Comparison of ENCODE assay signal across 1 cellular context in the genomic region with DNA sequence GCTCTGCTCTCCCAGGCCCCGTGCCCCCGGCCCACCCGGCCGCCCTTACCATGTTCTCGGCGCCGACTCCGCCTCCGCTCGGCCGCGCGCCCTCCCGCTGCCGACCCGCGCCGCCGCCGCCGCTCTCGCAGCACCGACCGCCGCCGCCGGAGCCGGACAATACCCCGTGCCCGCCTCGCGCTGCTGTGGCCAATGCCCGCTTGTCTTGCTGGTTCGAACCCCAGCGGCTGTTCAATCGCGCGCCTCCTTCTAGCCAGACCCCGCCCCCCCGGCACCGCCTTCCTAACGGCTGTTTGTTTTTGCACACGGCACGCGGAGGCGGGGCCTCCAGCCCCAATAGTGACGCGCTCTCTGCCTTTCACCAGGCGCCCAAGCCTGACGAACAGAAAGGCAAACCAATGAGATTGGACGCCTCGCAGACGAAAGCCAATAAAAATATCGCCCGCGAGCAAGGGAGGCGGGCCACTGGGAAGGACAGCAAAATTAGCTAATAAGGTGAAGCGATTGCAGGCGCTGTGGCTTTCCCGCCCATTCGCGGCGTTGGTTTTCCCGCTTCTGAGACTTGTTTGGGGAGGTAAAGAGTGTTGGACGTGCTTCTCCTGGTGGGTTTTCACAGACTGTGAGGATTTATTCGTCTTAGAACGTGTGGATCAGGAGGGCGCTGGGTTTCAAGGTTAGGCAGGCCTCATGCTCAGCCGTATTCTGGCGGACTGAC.
TF ChIP-seq lines count a peak whose summit lies in the region.

A gene (minus strand): TSS at position 168 of the 715 bp plus-strand sequence. CDS start 116 bp downstream, at position 52.

TF ChIP-seq in WTC11, 78 proteins besides CTCF, POLR2A, EP300 and RAD21 (continued from another document):
- TF ChIP-seq, protein P1, sequence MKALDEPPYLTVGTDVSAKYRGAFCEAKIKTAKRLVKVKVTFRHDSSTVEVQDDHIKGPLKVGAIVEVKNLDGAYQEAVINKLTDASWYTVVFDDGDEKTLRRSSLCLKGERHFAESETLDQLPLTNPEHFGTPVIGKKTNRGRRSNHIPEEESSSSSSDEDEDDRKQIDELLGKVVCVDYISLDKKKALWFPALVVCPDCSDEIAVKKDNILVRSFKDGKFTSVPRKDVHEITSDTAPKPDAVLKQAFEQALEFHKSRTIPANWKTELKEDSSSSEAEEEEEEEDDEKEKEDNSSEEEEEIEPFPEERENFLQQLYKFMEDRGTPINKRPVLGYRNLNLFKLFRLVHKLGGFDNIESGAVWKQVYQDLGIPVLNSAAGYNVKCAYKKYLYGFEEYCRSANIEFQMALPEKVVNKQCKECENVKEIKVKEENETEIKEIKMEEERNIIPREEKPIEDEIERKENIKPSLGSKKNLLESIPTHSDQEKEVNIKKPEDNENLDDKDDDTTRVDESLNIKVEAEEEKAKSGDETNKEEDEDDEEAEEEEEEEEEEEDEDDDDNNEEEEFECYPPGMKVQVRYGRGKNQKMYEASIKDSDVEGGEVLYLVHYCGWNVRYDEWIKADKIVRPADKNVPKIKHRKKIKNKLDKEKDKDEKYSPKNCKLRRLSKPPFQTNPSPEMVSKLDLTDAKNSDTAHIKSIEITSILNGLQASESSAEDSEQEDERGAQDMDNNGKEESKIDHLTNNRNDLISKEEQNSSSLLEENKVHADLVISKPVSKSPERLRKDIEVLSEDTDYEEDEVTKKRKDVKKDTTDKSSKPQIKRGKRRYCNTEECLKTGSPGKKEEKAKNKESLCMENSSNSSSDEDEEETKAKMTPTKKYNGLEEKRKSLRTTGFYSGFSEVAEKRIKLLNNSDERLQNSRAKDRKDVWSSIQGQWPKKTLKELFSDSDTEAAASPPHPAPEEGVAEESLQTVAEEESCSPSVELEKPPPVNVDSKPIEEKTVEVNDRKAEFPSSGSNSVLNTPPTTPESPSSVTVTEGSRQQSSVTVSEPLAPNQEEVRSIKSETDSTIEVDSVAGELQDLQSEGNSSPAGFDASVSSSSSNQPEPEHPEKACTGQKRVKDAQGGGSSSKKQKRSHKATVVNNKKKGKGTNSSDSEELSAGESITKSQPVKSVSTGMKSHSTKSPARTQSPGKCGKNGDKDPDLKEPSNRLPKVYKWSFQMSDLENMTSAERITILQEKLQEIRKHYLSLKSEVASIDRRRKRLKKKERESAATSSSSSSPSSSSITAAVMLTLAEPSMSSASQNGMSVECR (CRISPR knock-in tag; IDR thresholded peaks at IDR 0.05; ENCODE audit: borderline replicate concordance), result no peak; the same call in 1 of the 2 replicates
- TF ChIP-seq, protein P2, sequence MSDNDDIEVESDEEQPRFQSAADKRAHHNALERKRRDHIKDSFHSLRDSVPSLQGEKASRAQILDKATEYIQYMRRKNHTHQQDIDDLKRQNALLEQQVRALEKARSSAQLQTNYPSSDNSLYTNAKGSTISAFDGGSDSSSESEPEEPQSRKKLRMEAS (CRISPR knock-in tag; IDR thresholded peaks at IDR 0.05), result peak; percentile 57
- TF ChIP-seq, protein P3, sequence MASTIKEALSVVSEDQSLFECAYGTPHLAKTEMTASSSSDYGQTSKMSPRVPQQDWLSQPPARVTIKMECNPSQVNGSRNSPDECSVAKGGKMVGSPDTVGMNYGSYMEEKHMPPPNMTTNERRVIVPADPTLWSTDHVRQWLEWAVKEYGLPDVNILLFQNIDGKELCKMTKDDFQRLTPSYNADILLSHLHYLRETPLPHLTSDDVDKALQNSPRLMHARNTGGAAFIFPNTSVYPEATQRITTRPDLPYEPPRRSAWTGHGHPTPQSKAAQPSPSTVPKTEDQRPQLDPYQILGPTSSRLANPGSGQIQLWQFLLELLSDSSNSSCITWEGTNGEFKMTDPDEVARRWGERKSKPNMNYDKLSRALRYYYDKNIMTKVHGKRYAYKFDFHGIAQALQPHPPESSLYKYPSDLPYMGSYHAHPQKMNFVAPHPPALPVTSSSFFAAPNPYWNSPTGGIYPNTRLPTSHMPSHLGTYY (CRISPR knock-in tag; IDR thresholded peaks at IDR 0.05), result no peak
- TF ChIP-seq NR2C2 (CRISPR knock-in tag; IDR thresholded peaks at IDR 0.05) (no peak), EMX1 (CRISPR knock-in tag; IDR thresholded peaks at IDR 0.05) (no peak), RORB (CRISPR knock-in tag; IDR thresholded peaks at IDR 0.05) (no peak), ZNF416 (CRISPR knock-in tag; IDR thresholded peaks at IDR 0.05) (no peak), NR3C1 (CRISPR knock-in tag; conservative IDR thresholded peaks at IDR 0.05; ENCODE audit: low read depth) (no peak), NFATC4 (CRISPR knock-in tag; IDR thresholded peaks at IDR 0.05) (no peak), FOXK1 (CRISPR knock-in tag; IDR thresholded peaks at IDR 0.05) (peak; percentile 85), KAT7 (CRISPR knock-in tag; IDR thresholded peaks at IDR 0.05; ENCODE audit: borderline replicate concordance) (no peak)
- TF ChIP-seq, protein P4, sequence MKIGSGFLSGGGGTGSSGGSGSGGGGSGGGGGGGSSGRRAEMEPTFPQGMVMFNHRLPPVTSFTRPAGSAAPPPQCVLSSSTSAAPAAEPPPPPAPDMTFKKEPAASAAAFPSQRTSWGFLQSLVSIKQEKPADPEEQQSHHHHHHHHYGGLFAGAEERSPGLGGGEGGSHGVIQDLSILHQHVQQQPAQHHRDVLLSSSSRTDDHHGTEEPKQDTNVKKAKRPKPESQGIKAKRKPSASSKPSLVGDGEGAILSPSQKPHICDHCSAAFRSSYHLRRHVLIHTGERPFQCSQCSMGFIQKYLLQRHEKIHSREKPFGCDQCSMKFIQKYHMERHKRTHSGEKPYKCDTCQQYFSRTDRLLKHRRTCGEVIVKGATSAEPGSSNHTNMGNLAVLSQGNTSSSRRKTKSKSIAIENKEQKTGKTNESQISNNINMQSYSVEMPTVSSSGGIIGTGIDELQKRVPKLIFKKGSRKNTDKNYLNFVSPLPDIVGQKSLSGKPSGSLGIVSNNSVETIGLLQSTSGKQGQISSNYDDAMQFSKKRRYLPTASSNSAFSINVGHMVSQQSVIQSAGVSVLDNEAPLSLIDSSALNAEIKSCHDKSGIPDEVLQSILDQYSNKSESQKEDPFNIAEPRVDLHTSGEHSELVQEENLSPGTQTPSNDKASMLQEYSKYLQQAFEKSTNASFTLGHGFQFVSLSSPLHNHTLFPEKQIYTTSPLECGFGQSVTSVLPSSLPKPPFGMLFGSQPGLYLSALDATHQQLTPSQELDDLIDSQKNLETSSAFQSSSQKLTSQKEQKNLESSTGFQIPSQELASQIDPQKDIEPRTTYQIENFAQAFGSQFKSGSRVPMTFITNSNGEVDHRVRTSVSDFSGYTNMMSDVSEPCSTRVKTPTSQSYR (CRISPR knock-in tag; IDR thresholded peaks at IDR 0.05), result no peak
- TF ChIP-seq, protein P5, sequence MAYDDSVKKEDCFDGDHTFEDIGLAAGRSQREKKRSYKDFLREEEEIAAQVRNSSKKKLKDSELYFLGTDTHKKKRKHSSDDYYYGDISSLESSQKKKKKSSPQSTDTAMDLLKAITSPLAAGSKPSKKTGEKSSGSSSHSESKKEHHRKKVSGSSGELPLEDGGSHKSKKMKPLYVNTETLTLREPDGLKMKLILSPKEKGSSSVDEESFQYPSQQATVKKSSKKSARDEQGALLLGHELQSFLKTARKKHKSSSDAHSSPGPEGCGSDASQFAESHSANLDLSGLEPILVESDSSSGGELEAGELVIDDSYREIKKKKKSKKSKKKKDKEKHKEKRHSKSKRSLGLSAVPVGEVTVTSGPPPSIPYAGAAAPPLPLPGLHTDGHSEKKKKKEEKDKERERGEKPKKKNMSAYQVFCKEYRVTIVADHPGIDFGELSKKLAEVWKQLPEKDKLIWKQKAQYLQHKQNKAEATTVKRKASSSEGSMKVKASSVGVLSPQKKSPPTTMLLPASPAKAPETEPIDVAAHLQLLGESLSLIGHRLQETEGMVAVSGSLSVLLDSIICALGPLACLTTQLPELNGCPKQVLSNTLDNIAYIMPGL (CRISPR knock-in tag; IDR thresholded peaks at IDR 0.05), result peak; percentile 15; the same call in 1 of the 2 replicates
- TF ChIP-seq, protein P6, sequence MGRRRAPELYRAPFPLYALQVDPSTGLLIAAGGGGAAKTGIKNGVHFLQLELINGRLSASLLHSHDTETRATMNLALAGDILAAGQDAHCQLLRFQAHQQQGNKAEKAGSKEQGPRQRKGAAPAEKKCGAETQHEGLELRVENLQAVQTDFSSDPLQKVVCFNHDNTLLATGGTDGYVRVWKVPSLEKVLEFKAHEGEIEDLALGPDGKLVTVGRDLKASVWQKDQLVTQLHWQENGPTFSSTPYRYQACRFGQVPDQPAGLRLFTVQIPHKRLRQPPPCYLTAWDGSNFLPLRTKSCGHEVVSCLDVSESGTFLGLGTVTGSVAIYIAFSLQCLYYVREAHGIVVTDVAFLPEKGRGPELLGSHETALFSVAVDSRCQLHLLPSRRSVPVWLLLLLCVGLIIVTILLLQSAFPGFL (CRISPR knock-in tag; IDR thresholded peaks at IDR 0.05; ENCODE audit: borderline replicate concordance), result no peak
- TF ChIP-seq, protein P7, sequence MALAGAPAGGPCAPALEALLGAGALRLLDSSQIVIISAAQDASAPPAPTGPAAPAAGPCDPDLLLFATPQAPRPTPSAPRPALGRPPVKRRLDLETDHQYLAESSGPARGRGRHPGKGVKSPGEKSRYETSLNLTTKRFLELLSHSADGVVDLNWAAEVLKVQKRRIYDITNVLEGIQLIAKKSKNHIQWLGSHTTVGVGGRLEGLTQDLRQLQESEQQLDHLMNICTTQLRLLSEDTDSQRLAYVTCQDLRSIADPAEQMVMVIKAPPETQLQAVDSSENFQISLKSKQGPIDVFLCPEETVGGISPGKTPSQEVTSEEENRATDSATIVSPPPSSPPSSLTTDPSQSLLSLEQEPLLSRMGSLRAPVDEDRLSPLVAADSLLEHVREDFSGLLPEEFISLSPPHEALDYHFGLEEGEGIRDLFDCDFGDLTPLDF (CRISPR knock-in tag; IDR thresholded peaks at IDR 0.05), result peak; percentile 67; the same call in 1 of the 2 replicates
